Comparison of ENCODE assay signal across 8 cellular contexts in genomic region chrX:12984629-12985303, GRCh38. TPM values are rescaled to one million over a fixed set of nuclear protein-coding genes. Genes with fewer than 3 reads are reported as not detected.
DNase-seq lines count a peak whose midpoint lies in the region; ATAC-seq and TF ChIP-seq lines count a peak whose summit lies in the region.

No MANE protein-coding gene starts in this region.

- ATAC-seq in GM18909 (IDR thresholded peaks at IDR 0.05; ENCODE audit: poor library complexity, unreplicated experiment) (peak; percentile 73), HG03135 (IDR thresholded peaks at IDR 0.05; ENCODE audit: unreplicated experiment) (peak; percentile 67)

- H3K79me2 ChIP-seq in OCI-LY3 (ENCODE audit: low read length) (no peaks in the 10 kb centered on the region), H9 (ENCODE audit: insufficient read depth, low read length) (no peaks in the 10 kb centered on the region)

- H4K20me1 ChIP-seq in OCI-LY3 (ENCODE audit: insufficient read depth, low read length) (no peaks in the 10 kb centered on the region), H9 (ENCODE audit: control insufficient read depth, insufficient read depth, insufficient read length) (no peaks in the 10 kb centered on the region)

- H3K23me2 ChIP-seq in H9 (ENCODE audit: insufficient read length, low read depth, low read length, poor library complexity, severe bottlenecking), result no peaks in the 10 kb centered on the region

- H3K14ac ChIP-seq in H9 (ENCODE audit: insufficient read depth, low read length), result no peak overlapping the region

- H3K23ac ChIP-seq in H9 (ENCODE audit: insufficient read length, low read depth, low read length), result no peak overlapping the region

- CTCF ChIA-PET in A673 (lab: Charles Lee), result no interaction called here

- H3K4me2 ChIP-seq in OCI-LY3 (ENCODE audit: low read length), result peak overlapping the region; percentile 50
- H3K4me2 ChIP-seq in H9 (ENCODE audit: insufficient read depth, insufficient read length, low read length), result no peak overlapping the region

- no peak overlapping the region for H4K91ac ChIP-seq in H9 (ENCODE audit: insufficient read length, low read depth, low read length)

- H3K18ac ChIP-seq in H9 (ENCODE audit: insufficient read length, low read depth, low read length), result no peak overlapping the region

- in situ Hi-C loops in astrocyte of the cerebellum (cut with HindIII; ENCODE audit: low sequenced_read_pairs), result no loop called here

- H3T11ph ChIP-seq in H9 (ENCODE audit: low read length), result no peak overlapping the region

- H3K36me3 Mint-ChIP-seq in H9 (ENCODE audit: insufficient read depth in 1 of 3, low read depth in 3 of 3), result peaks cover 9 to 15% (median 14%) of the 10 kb centered on the region in 3 experiments

- no peak overlapping the region for H4K5ac ChIP-seq in H9 (ENCODE audit: insufficient read length, low read depth, low read length)

- peaks cover 6 to 10% of the 10 kb centered on the region in 2 experiments for H3K4me1 Mint-ChIP-seq in H9

- no TSS peak for BruUV-seq in A673 (replicated peaks; lab: Mats Ljungman, UMichigan)

- no peak overlapping the region for H3K56ac ChIP-seq in H9 (ENCODE audit: insufficient read length, low read depth, low read length)

- no peak overlapping the region for H2BK20ac ChIP-seq in H9 (ENCODE audit: low read depth, low read length, poor library complexity, severe bottlenecking)

- H3K27me3 ChIP-seq in OCI-LY3 (ENCODE audit: low read depth, low read length) (no peaks in the 10 kb centered on the region), prostate gland (replicated peaks; ENCODE audit: insufficient read depth) (no peaks in the 10 kb centered on the region), A673 (replicated peaks; ENCODE audit: insufficient read depth, low read depth, low read length, poor library complexity) (no peaks in the 10 kb centered on the region), H9 (ENCODE audit: insufficient read depth, low read length) (no peaks in the 10 kb centered on the region)

- no peak overlapping the region for H2AFZ ChIP-seq in OCI-LY3 (ENCODE audit: low read depth, low read length)
- no peak overlapping the region for H2AFZ ChIP-seq in H9 (ENCODE audit: low read length)

- TF ChIP-seq CTCF in OCI-LY3 (IDR thresholded peaks at IDR 0.05; ENCODE audit: low read depth, low read length), result no peak
- no peak for TF ChIP-seq CTCF in astrocyte of the cerebellum (IDR thresholded peaks at IDR 0.05; ENCODE audit: low read depth, low read length, missing control alignments)
- TF ChIP-seq CTCF in prostate gland (IDR thresholded peaks at IDR 0.05), result no peak
- no peak for TF ChIP-seq CTCF in A673 (conservative IDR thresholded peaks at IDR 0.05; ENCODE audit: low read depth, low read length)
- TF ChIP-seq CTCF in H9 (conservative IDR thresholded peaks at IDR 0.05), result no peak

- no peak overlapping the region for H3K27ac Mint-ChIP-seq in H9

- peaks cover 6% of the 10 kb centered on the region for H3K9me3 ChIP-seq in OCI-LY3 (ENCODE audit: insufficient read depth, low read length)
- no peaks in the 10 kb centered on the region for H3K9me3 ChIP-seq in prostate gland
- H3K9me3 ChIP-seq in A673 (ENCODE audit: low read depth, low read length, poor library complexity, severe bottlenecking), result no peaks in the 10 kb centered on the region
- H3K9me3 ChIP-seq in H9 (ENCODE audit: control insufficient read depth, low read depth, low read length), result no peaks in the 10 kb centered on the region

- H2AK5ac ChIP-seq in H9 (ENCODE audit: insufficient read length, low read length), result no peak overlapping the region

- no peak overlapping the region for H2BK15ac ChIP-seq in H9 (ENCODE audit: low read depth, low read length)

- no peaks in the 10 kb centered on the region for H3K79me1 ChIP-seq in H9 (ENCODE audit: insufficient read depth, low read depth, low read length, poor library complexity, severe bottlenecking)

- H3K27ac ChIP-seq in OCI-LY3 (ENCODE audit: low read length) (peak overlapping the region; percentile 90), prostate gland (no peak overlapping the region), A673 (ENCODE audit: low read depth, low read length, poor library complexity, severe bottlenecking) (no peak overlapping the region), H9 (ENCODE audit: insufficient read length, low read depth, low read length) (no peak overlapping the region)

- no peak overlapping the region for H2BK120ac ChIP-seq in H9 (ENCODE audit: low read depth, low read length, poor library complexity, severe bottlenecking)

- H2BK12ac ChIP-seq in H9 (ENCODE audit: insufficient read length, low read depth, low read length), result no peak overlapping the region

- no peak for TF ChIP-seq POLR2A in prostate gland (IDR thresholded peaks at IDR 0.05)

- DNase-seq in AG20443 (ENCODE audit: low spot score) (peak; percentile 44), astrocyte of the cerebellum (ENCODE audit: low read depth) (peak; percentile 73), prostate gland (ENCODE audit: low spot score) (peak; percentile 51), A673 (ENCODE audit: low spot score) (no peak), H9 (no peak)

- no peak overlapping the region for H3K4me3 Mint-ChIP-seq in H9

- H3K36me3 ChIP-seq in OCI-LY3 (replicated peaks; ENCODE audit: low read depth, low read length) (peaks cover 3% of the 10 kb centered on the region), prostate gland (no peaks in the 10 kb centered on the region), A673 (ENCODE audit: insufficient read depth, low read length, poor library complexity, severe bottlenecking) (no peaks in the 10 kb centered on the region)

- no peak overlapping the region for H3K4ac ChIP-seq in H9 (ENCODE audit: low read depth, low read length)

- H3K4me1 ChIP-seq in OCI-LY3 (ENCODE audit: low read length), result peaks cover 47% of the 10 kb centered on the region
- no peaks in the 10 kb centered on the region for H3K4me1 ChIP-seq in prostate gland (replicated peaks)
- H3K4me1 ChIP-seq in A673 (ENCODE audit: insufficient read depth, low read length, poor library complexity, severe bottlenecking), result no peaks in the 10 kb centered on the region
- peaks cover 3% of the 10 kb centered on the region; the same call in 1 of the 2 replicates for H3K4me1 ChIP-seq in H9 (ENCODE audit: insufficient read depth, low read length)

- 24% methylated on average over 5 of the region's 5 CpGs for WGBS in prostate gland
- WGBS in H9 (ENCODE audit: extremely low coverage, insufficient read length, low lambda C conversion rate), result no CpG with 5 or more reads among the region's 5 CpGs

- peaks cover 64 to 77% of the 10 kb centered on the region in 2 experiments for H3K9me3 Mint-ChIP-seq in H9

- POLR2A ChIA-PET in A673 (lab: Charles Lee; ENCODE audit: low non-redundant PET), result no interaction called here

- H4K8ac ChIP-seq in H9 (replicated peaks; ENCODE audit: insufficient read length, low read depth, low read length), result no peak overlapping the region

- H3K9ac ChIP-seq in OCI-LY3 (ENCODE audit: low read length), result peak overlapping the region; percentile 64
- no peak overlapping the region for H3K9ac ChIP-seq in H9 (ENCODE audit: extremely low read depth, insufficient read length, low read length)

- no peaks in the 10 kb centered on the region; the same call in 1 of the 2 replicates for H3K27me3 Mint-ChIP-seq in H9 (ENCODE audit: low read depth)

- no peak overlapping the region for H2BK5ac ChIP-seq in H9 (ENCODE audit: insufficient read length, low read length)

- intact Hi-C loops in prostate gland (cut with DNase I), result no loop called here
- intact Hi-C loops in A673 (cut with micrococcal nuclease; ENCODE audit: unreplicated experiment), result no loop called here

- H3K4me3 ChIP-seq in OCI-LY3 (ENCODE audit: low read length) (peak overlapping the region; percentile 22), astrocyte of the cerebellum (ENCODE audit: low read depth, low read length) (no peak overlapping the region), prostate gland (no peak overlapping the region), A673 (ENCODE audit: low read depth, low read length, poor library complexity, severe bottlenecking) (no peak overlapping the region)

RNA-seq across cellular contexts. Expression of gene TMSB4X, which starts 9.9 kb away (rescaled TPM):
- total RNA-seq in prostate gland, result 1,000 to 10,000 TPM; 1,116 to 1,330 TPM
- 975 and 1,093 TPM in 2 replicates for total RNA-seq in A673 (2021)
- 2,733 and 2,818 TPM in 2 replicates for total RNA-seq in H9 (2021)

RNA-seq across cellular contexts. Expression of gene FAM9C, which starts 59.7 kb away (rescaled TPM):
- total RNA-seq in prostate gland, result 1 to 10 TPM in 1 of 2 donors, not detected in 1; 6.5 TPM
- total RNA-seq in A673 (2021), result not detected in 2 replicates
- total RNA-seq in H9 (2021), result 0.09 TPM in 1 of 2 replicates, not detected in the other

Comparison
In these comparisons a context has a peak if more than half of its experiments do, and no peak if none do; other contexts are left out.
1. DNase-seq: peak in AG20443 (single experiment), astrocyte of the cerebellum (single experiment) and prostate gland (single experiment); none in A673 (single experiment) and H9 (single experiment).